ENCODE assay signal across 9 cellular contexts in the genomic region with DNA sequence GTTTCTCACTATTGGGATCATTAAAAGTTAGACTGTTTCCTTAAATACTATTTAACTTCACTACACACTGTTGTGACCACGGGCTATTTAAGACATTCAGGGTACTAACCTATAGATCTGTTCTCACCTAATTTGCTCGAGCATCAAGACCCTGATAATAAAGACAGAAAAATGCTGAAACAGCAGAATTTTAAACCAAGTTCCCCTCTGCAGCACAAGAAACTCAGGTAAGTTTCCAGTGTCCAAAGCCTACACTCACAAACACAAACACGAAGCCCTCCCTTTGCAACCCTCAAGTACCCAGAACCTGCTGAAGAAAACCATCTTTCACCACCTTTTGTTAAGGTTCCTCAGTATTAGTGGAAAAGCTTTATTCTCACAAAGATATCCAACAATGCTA. TPM values are rescaled to one million over a fixed set of nuclear protein-coding genes. Genes with fewer than 3 reads are reported as not detected.
A peak's percentile ranks its signal among the peaks of the same experiment; 100 is the strongest.
DNase-seq lines count a peak whose midpoint lies in the region; ATAC-seq, FAIRE-seq and TF ChIP-seq lines count a peak whose summit lies in the region.
"Had no signal": no experiment of that assay in that cellular context is flagged by ENCODE, and none has a peak within 500 bp of the region (broad histone marks: within the 10 kb centered on the region; RNA-seq: fewer than 3 reads in every experiment).

No MANE protein-coding gene starts in this region.

- POLR2A ChIA-PET in HepG2 (lab: Yijun Ruan, JAX): interaction anchor here (1.2 to 7.3 kb wide), 7 partner anchors 6 to 395 kb away, joined by 3 to 114 read pairs (median 6); a partner anchor contains a TSS

- H3K27ac ChIP-seq in HepG2 (ENCODE audit: extremely low read length, insufficient read depth, low read length) (peak overlapping the region; percentile 97), WERI-Rb-1 (no peak overlapping the region)

- peaks cover 77% of the 10 kb centered on the region for H4K20me1 ChIP-seq in HepG2 (ENCODE audit: insufficient read depth, low read length)

- no peak for DNase-seq in activated naive CD4-positive, alpha-beta T cell treated with anti-CD3 and anti-CD28 coated beads for 36 hours
- DNase-seq in activated naive CD4-positive, alpha-beta T cell (lab: John Stamatoyannopoulos, UW): no peak
- DNase-seq in HepG2 (ENCODE audit: low spot score): no peak
- DNase-seq in type B pancreatic cell (ENCODE audit: extremely low spot score, unreplicated experiment): no peak
- DNase-seq in occipital lobe (lab: John Stamatoyannopoulos, UW): no peak
- DNase-seq in WERI-Rb-1: no peak
- DNase-seq: NCI-H2171 treated with DMSO at 0.1 percent for 48 hours had no signal

- no TSS peak for BruUV-seq in HepG2 (replicated peaks; lab: Mats Ljungman, UMichigan)

- H3K4me1 Mint-ChIP-seq in activated naive CD4-positive, alpha-beta T cell treated with anti-CD3 and anti-CD28 coated beads for 36 hours (ENCODE audit: low read depth): peaks cover 56% of the 10 kb centered on the region
- H3K4me1 Mint-ChIP-seq in activated T-helper 17 cell treated with anti-CD3 and anti-CD28 coated beads, Interleukin-2, amount 50 U/mL, for 72 hours: peaks cover 42% of the 10 kb centered on the region
- peaks cover 59% of the 10 kb centered on the region for H3K4me1 Mint-ChIP-seq in type B pancreatic cell (ENCODE audit: unreplicated experiment)

- no peak for TF ChIP-seq POLR2A in HepG2 (IDR thresholded peaks at IDR 0.05; ENCODE audit: insufficient read depth in 1 of 2, low read depth in 2 of 2, low read length in 2 of 2)

- peak overlapping the region; percentile 86 for H3K4me3 Mint-ChIP-seq in activated naive CD4-positive, alpha-beta T cell treated with anti-CD3 and anti-CD28 coated beads for 36 hours
- H3K4me3 Mint-ChIP-seq in activated T-helper 17 cell treated with anti-CD3 and anti-CD28 coated beads, Interleukin-2, amount 50 U/mL, for 72 hours: peak overlapping the region; percentile 98
- peak overlapping the region; percentile 97 for H3K4me3 Mint-ChIP-seq in type B pancreatic cell

- H3K9ac ChIP-seq in HepG2 (ENCODE audit: insufficient read depth, low read depth, low read length): peak overlapping the region; percentile 99

- H3K36me3 ChIP-seq in HepG2 (replicated peaks in 1 of 2; ENCODE audit: control insufficient read depth in 1 of 2, insufficient read depth in 2 of 2, low read length in 2 of 2) (peaks cover 1 to 8% of the 10 kb centered on the region in 2 experiments; a peak in 4 of 5 replicates), WERI-Rb-1 (peaks cover 45% of the 10 kb centered on the region)

- no peaks in the 10 kb centered on the region for H3K27me3 Mint-ChIP-seq in activated naive CD4-positive, alpha-beta T cell treated with anti-CD3 and anti-CD28 coated beads for 36 hours (ENCODE audit: low read depth)
- H3K27me3 Mint-ChIP-seq in activated T-helper 17 cell treated with anti-CD3 and anti-CD28 coated beads, Interleukin-2, amount 50 U/mL, for 72 hours: no peaks in the 10 kb centered on the region
- H3K27me3 Mint-ChIP-seq in type B pancreatic cell: no peaks in the 10 kb centered on the region

- ATAC-seq in activated T-helper 17 cell treated with anti-CD3 and anti-CD28 coated beads, Interleukin-2, amount 50 U/mL, for 72 hours (replicated peaks): no peak
- ATAC-seq in HepG2: no peak
- no peak for ATAC-seq in HG03432 (IDR thresholded peaks at IDR 0.05; ENCODE audit: unreplicated experiment)

- no peak overlapping the region for H2AFZ ChIP-seq in HepG2 (ENCODE audit: low read length)

- no peak for TF ChIP-seq CTCF in HepG2 (CRISPR knock-in tag; IDR thresholded peaks at IDR 0.05)
- no peak for TF ChIP-seq CTCF in type B pancreatic cell (conservative IDR thresholded peaks at IDR 0.05)
- TF ChIP-seq CTCF in WERI-Rb-1 (IDR thresholded peaks at IDR 0.05; ENCODE audit: low read depth, low read length): no peak

- H3K4me2 ChIP-seq in HepG2 (ENCODE audit: low read depth, low read length): peak overlapping the region; percentile 95

- H3K79me2 ChIP-seq in HepG2 (ENCODE audit: insufficient read depth, low read length): peaks cover 96% of the 10 kb centered on the region

- peak overlapping the region; percentile 97 for H3K27ac Mint-ChIP-seq in activated naive CD4-positive, alpha-beta T cell treated with anti-CD3 and anti-CD28 coated beads for 36 hours
- peak overlapping the region; percentile 98 for H3K27ac Mint-ChIP-seq in activated T-helper 17 cell treated with anti-CD3 and anti-CD28 coated beads, Interleukin-2, amount 50 U/mL, for 72 hours
- H3K27ac Mint-ChIP-seq in type B pancreatic cell: peak overlapping the region; percentile 72

- H3K4me1 ChIP-seq in HepG2 (ENCODE audit: insufficient read depth, low read length): peaks cover 61% of the 10 kb centered on the region

- CTCF ChIA-PET in activated naive CD4-positive, alpha-beta T cell treated with anti-CD3 and anti-CD28 coated beads for 36 hours (lab: Charles Lee): interaction anchor here (0.9 kb wide), 1 partner anchor 9 kb away, joined by 4 read pairs; no protein-coding TSS in a partner anchor
- CTCF ChIA-PET in HepG2 (lab: Yijun Ruan, JAX; ENCODE audit: low intra/inter-chr PET ratio, low total read pairs): no interaction called here

- TF ChIP-seq EP300 in HepG2 (IDR thresholded peaks at IDR 0.05; ENCODE audit: low read depth in 2 of 2, low read length in 2 of 2) (no peak), HepG2 (CRISPR knock-in tag; IDR thresholded peaks at IDR 0.05; ENCODE audit: borderline replicate concordance) (no peak)

- in situ Hi-C loops in HepG2 (cut with HindIII; ENCODE audit: extremely low pct_ligation_motif_present, low pct_unique_long_range_greater_than_20kb): no loop called here

- 14% methylated on average over 3 of the region's 3 CpGs for WGBS in HepG2 (ENCODE audit: low lambda C conversion rate)

- H3K9me3 ChIP-seq in HepG2 (ENCODE audit: low read length) (no peaks in the 10 kb centered on the region), WERI-Rb-1 (ENCODE audit: severe bottlenecking) (no peaks in the 10 kb centered on the region)

- H3K36me3 Mint-ChIP-seq in activated naive CD4-positive, alpha-beta T cell treated with anti-CD3 and anti-CD28 coated beads for 36 hours (ENCODE audit: low read depth): peaks cover 72% of the 10 kb centered on the region
- peaks cover 98% of the 10 kb centered on the region for H3K36me3 Mint-ChIP-seq in activated T-helper 17 cell treated with anti-CD3 and anti-CD28 coated beads, Interleukin-2, amount 50 U/mL, for 72 hours (ENCODE audit: low read depth)
- H3K36me3 Mint-ChIP-seq in type B pancreatic cell: peaks cover 23% of the 10 kb centered on the region

- no peaks in the 10 kb centered on the region; a peak in 1 of 5 replicates for H3K27me3 ChIP-seq in HepG2 (ENCODE audit: control insufficient read depth in 1 of 2, insufficient read depth in 2 of 2, low read length in 2 of 2)
- no peaks in the 10 kb centered on the region for H3K27me3 ChIP-seq in WERI-Rb-1 (ENCODE audit: insufficient read depth, low read depth, severe bottlenecking)

- no peak for FAIRE-seq in HepG2 (lab: Jason Lieb, UNC)

- no peak for TF ChIP-seq RAD21 in HepG2 (CRISPR knock-in tag; IDR thresholded peaks at IDR 0.05)

- intact Hi-C loops in activated naive CD4-positive, alpha-beta T cell treated with anti-CD3 and anti-CD28 coated beads for 36 hours (cut with micrococcal nuclease): loop anchor here (5.0 kb wide), 3 partner anchors 352 to 1237 kb away; no protein-coding TSS in a partner anchor
- intact Hi-C loops in HepG2 (cut with micrococcal nuclease; ENCODE audit: unreplicated experiment): loop anchor here (10.0 kb wide), 1 partner anchor 310 kb away; no protein-coding TSS in a partner anchor

- H3K4me3 ChIP-seq in HepG2 (replicated peaks in 1 of 3; ENCODE audit: insufficient read depth in 1 of 3, low read depth in 2 of 3, low read length in 3 of 3): peak overlapping the region; percentile 89 to 95 (median 89)
- no peak overlapping the region for H3K4me3 ChIP-seq in WERI-Rb-1 (ENCODE audit: low read depth, low read length)

- H3K9me3 Mint-ChIP-seq in activated naive CD4-positive, alpha-beta T cell treated with anti-CD3 and anti-CD28 coated beads for 36 hours: no peaks in the 10 kb centered on the region
- no peaks in the 10 kb centered on the region for H3K9me3 Mint-ChIP-seq in activated T-helper 17 cell treated with anti-CD3 and anti-CD28 coated beads, Interleukin-2, amount 50 U/mL, for 72 hours
- H3K9me3 Mint-ChIP-seq in type B pancreatic cell: no peaks in the 10 kb centered on the region

RNA-seq across cellular contexts. Expression of a gene that starts 4.0 kb away (rescaled TPM):
- total RNA-seq in activated naive CD4-positive, alpha-beta T cell treated with anti-CD3 and anti-CD28 coated beads for 36 hours: 100 to 1,000 TPM; 228 to 237 TPM
- total RNA-seq in activated T-helper 17 cell treated with anti-CD3 and anti-CD28 coated beads, Interleukin-2, amount 50 U/mL, for 72 hours: 100 to 1,000 TPM; 175 to 201 TPM
- total RNA-seq in HepG2 (2016; rRNA removed; fragmentation: Illumina TruSeq; extraction: Trizol): 1,040 and 1,306 TPM in 2 replicates
- 667 and 747 TPM in 2 replicates for total RNA-seq in HepG2 (2016; cell fraction: cytosol; rRNA removed; fragmentation: Illumina TruSeq; extraction: Trizol; ENCODE audit: low read depth)
- 1,050 and 1,299 TPM in 2 replicates for total RNA-seq in HepG2 (2016; cell fraction: insoluble cytoplasmic fraction; rRNA removed; fragmentation: Illumina TruSeq; extraction: Trizol)
- total RNA-seq in HepG2 (2016; cell fraction: membrane; rRNA removed; fragmentation: Illumina TruSeq; extraction: Trizol): 1,275 and 1,485 TPM in 2 replicates
- total RNA-seq in HepG2 (2016; cell fraction: nucleus; rRNA removed; fragmentation: Illumina TruSeq; extraction: Trizol): 908 and 989 TPM in 2 replicates
- 448 and 664 TPM in 2 replicates for polyA plus RNA-seq in HepG2 (2011; rRNA removed)
- 385 and 413 TPM in 2 replicates for polyA plus RNA-seq in HepG2 (2011; cell fraction: cytosol; rRNA removed)
- 462 and 532 TPM in 2 replicates for polyA plus RNA-seq in HepG2 (2011; cell fraction: nucleus; rRNA removed)
- 554 and 823 TPM in 2 replicates for polyA plus RNA-seq in HepG2 (2012)
- 567 and 609 TPM in 2 replicates for polyA plus RNA-seq in HepG2 (2016; cell fraction: cytosol; fragmentation: Illumina TruSeq; extraction: Trizol; ENCODE audit: low read depth)
- 1,268 and 1,299 TPM in 2 replicates for polyA plus RNA-seq in HepG2 (2016; cell fraction: insoluble cytoplasmic fraction; fragmentation: Illumina TruSeq; extraction: Trizol; ENCODE audit: low read depth)
- polyA plus RNA-seq in HepG2 (2016; cell fraction: membrane; fragmentation: Illumina TruSeq; extraction: Trizol; ENCODE audit: low read depth): 1,062 and 1,196 TPM in 2 replicates
- 1,466 and 1,524 TPM in 2 replicates for polyA plus RNA-seq in HepG2 (2016; cell fraction: nucleus; fragmentation: Illumina TruSeq; extraction: Trizol; ENCODE audit: insufficient read depth, low read depth)
- 79.2 and 575 TPM in 2 replicates for polyA minus RNA-seq in HepG2 (2011; rRNA and poly(A)+ RNA removed; ENCODE audit: low replicate concordance)
- 326 and 349 TPM in 2 replicates for polyA minus RNA-seq in HepG2 (2011; cell fraction: cytosol; rRNA and poly(A)+ RNA removed)
- 855 and 898 TPM in 2 replicates for polyA minus RNA-seq in HepG2 (2011; cell fraction: nucleus; rRNA and poly(A)+ RNA removed)
- total RNA-seq in type B pancreatic cell (ENCODE audit: low replicate concordance): 87.4 and 115 TPM in 2 replicates
- total RNA-seq in occipital lobe: 60.4 TPM

RNA-seq across cellular contexts. Expression of a gene that starts 4.2 kb away (rescaled TPM):
- 10 to 100 TPM; 28.7 to 30.6 TPM for total RNA-seq in activated naive CD4-positive, alpha-beta T cell treated with anti-CD3 and anti-CD28 coated beads for 36 hours
- 10 to 100 TPM; 24.2 to 33.2 TPM for total RNA-seq in activated T-helper 17 cell treated with anti-CD3 and anti-CD28 coated beads, Interleukin-2, amount 50 U/mL, for 72 hours
- total RNA-seq in HepG2 (2016; rRNA removed; fragmentation: Illumina TruSeq; extraction: Trizol) (66.6 and 79.5 TPM in 2 replicates), type B pancreatic cell (ENCODE audit: low replicate concordance) (31.2 and 32.7 TPM in 2 replicates), occipital lobe (8.4 TPM)
- total RNA-seq in HepG2 (2016; cell fraction: cytosol; rRNA removed; fragmentation: Illumina TruSeq; extraction: Trizol; ENCODE audit: low read depth): 15.1 and 18.2 TPM in 2 replicates
- total RNA-seq in HepG2 (2016; cell fraction: insoluble cytoplasmic fraction; rRNA removed; fragmentation: Illumina TruSeq; extraction: Trizol): 62.8 and 78.1 TPM in 2 replicates
- total RNA-seq in HepG2 (2016; cell fraction: membrane; rRNA removed; fragmentation: Illumina TruSeq; extraction: Trizol): 41.7 and 44.4 TPM in 2 replicates
- 67.8 and 71.1 TPM in 2 replicates for total RNA-seq in HepG2 (2016; cell fraction: nucleus; rRNA removed; fragmentation: Illumina TruSeq; extraction: Trizol)
- polyA plus RNA-seq in HepG2 (2011; rRNA removed): 24.8 and 36.7 TPM in 2 replicates
- 17.2 and 20.9 TPM in 2 replicates for polyA plus RNA-seq in HepG2 (2011; cell fraction: cytosol; rRNA removed)
- 18.4 and 19.3 TPM in 2 replicates for polyA plus RNA-seq in HepG2 (2011; cell fraction: nucleus; rRNA removed)
- 31.5 and 47.5 TPM in 2 replicates for polyA plus RNA-seq in HepG2 (2012)
- polyA plus RNA-seq in HepG2 (2016; cell fraction: cytosol; fragmentation: Illumina TruSeq; extraction: Trizol; ENCODE audit: low read depth): 14.4 and 14.8 TPM in 2 replicates
- polyA plus RNA-seq in HepG2 (2016; cell fraction: insoluble cytoplasmic fraction; fragmentation: Illumina TruSeq; extraction: Trizol; ENCODE audit: low read depth): 84.4 and 86.8 TPM in 2 replicates
- polyA plus RNA-seq in HepG2 (2016; cell fraction: membrane; fragmentation: Illumina TruSeq; extraction: Trizol; ENCODE audit: low read depth): 29.4 and 31.2 TPM in 2 replicates
- polyA plus RNA-seq in HepG2 (2016; cell fraction: nucleus; fragmentation: Illumina TruSeq; extraction: Trizol; ENCODE audit: insufficient read depth, low read depth): 117 TPM in 2 replicates
- polyA minus RNA-seq in HepG2 (2011; rRNA and poly(A)+ RNA removed; ENCODE audit: low replicate concordance): 14.2 and 14.9 TPM in 2 replicates
- 30.8 and 31.4 TPM in 2 replicates for polyA minus RNA-seq in HepG2 (2011; cell fraction: cytosol; rRNA and poly(A)+ RNA removed)
- polyA minus RNA-seq in HepG2 (2011; cell fraction: nucleus; rRNA and poly(A)+ RNA removed): 48.9 and 53.8 TPM in 2 replicates
